ENCODE assay signal across 28 cellular contexts in the genomic region with DNA sequence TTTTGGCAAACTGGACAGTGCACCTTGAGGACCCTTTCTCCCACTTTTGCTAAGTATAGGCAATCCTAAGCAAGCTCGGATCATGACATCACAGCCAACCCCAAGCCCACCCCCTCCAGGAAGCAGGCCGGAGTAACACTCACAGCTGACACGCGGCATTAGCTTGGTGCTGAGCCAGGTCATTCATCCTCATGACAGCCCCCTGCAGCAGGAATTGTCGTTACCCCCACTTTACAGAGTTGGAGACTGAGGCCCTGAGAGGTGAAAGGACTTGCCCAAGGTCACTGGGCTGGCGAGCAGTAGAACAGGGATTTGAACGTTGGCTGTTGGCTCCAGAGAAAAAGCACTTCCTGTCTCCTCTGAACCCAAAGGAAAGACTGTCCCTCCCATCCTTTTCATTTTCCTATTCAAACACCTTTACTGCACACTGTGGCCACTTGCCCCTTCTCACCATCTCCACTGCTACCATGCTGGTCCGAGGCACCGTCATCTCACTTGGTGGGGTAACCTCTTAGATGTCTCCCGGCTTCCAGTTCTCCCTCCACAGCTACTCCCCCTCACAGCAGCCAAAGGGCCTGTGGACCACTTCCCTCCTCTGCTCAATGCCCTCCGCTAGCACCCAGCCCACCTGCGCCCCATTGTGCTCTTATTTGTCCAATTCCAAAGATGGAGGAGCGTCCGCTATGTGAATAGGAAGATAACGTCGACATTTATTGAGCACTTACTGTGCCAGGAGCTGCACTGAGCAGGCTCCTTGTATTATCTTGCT.
DNase-seq lines count a peak whose midpoint lies in the region; ATAC-seq, FAIRE-seq and TF ChIP-seq lines count a peak whose summit lies in the region.
"Had no signal": no experiment of that assay in that cellular context is flagged by ENCODE, and none has a peak within 500 bp of the region (broad histone marks: within the 10 kb centered on the region; RNA-seq: fewer than 3 reads in every experiment).

No MANE protein-coding gene starts in this region.

- FAIRE-seq in D721Med (lab: Jason Lieb, UNC): no peak
- FAIRE-seq: bronchial epithelial cell had no signal

- H3K27me3 Mint-ChIP-seq in activated naive CD8-positive, alpha-beta T cell treated with anti-CD3 and anti-CD28 coated beads, Interleukin-2, amount 10 ng/mL, durations not matched to agents 7 days and 5 days: no peaks in the 10 kb centered on the region
- no peaks in the 10 kb centered on the region for H3K27me3 Mint-ChIP-seq in activated naive CD8-positive, alpha-beta T cell treated with anti-CD3 and anti-CD28 coated beads for 36 hours
- no peaks in the 10 kb centered on the region for H3K27me3 Mint-ChIP-seq in activated T-helper 1 cell treated with anti-CD3 and anti-CD28 coated beads, Interleukin-12 subunit alpha, Interleukin-12 subunit beta, Interleukin-2, Interleukin-4 antibody, amounts not matched to agents 30 ng/mL and 10 ng/mL and 1 ng/mL, durations not matched to agents 14 hours and 24 hours and 36 hours (ENCODE audit: insufficient read depth)
- H3K27me3 Mint-ChIP-seq in immature natural killer cell (ENCODE audit: low read depth in 3 of 3): peaks cover 0 to 10% (median 3%) of the 10 kb centered on the region in 3 donors

- peaks cover 34% of the 10 kb centered on the region for H3K4me1 Mint-ChIP-seq in activated naive CD8-positive, alpha-beta T cell treated with anti-CD3 and anti-CD28 coated beads, Interleukin-2, amount 10 ng/mL, durations not matched to agents 7 days and 5 days
- peaks cover 37% of the 10 kb centered on the region for H3K4me1 Mint-ChIP-seq in activated naive CD8-positive, alpha-beta T cell treated with anti-CD3 and anti-CD28 coated beads for 36 hours
- peaks cover 47% of the 10 kb centered on the region for H3K4me1 Mint-ChIP-seq in activated T-helper 1 cell treated with anti-CD3 and anti-CD28 coated beads, Interleukin-12 subunit alpha, Interleukin-12 subunit beta, Interleukin-2, Interleukin-4 antibody, amounts not matched to agents 30 ng/mL and 10 ng/mL and 1 ng/mL, durations not matched to agents 14 hours and 24 hours and 36 hours (ENCODE audit: low read depth)
- H3K4me1 Mint-ChIP-seq in immature natural killer cell: peaks cover 70 to 74% of the 10 kb centered on the region in 2 donors

- no peak overlapping the region for H3K4me3 Mint-ChIP-seq in activated naive CD8-positive, alpha-beta T cell treated with anti-CD3 and anti-CD28 coated beads, Interleukin-2, amount 10 ng/mL, durations not matched to agents 7 days and 5 days
- H3K4me3 Mint-ChIP-seq in activated naive CD8-positive, alpha-beta T cell treated with anti-CD3 and anti-CD28 coated beads for 36 hours: no peak overlapping the region
- H3K4me3 Mint-ChIP-seq in activated T-helper 1 cell treated with anti-CD3 and anti-CD28 coated beads, Interleukin-12 subunit alpha, Interleukin-12 subunit beta, Interleukin-2, Interleukin-4 antibody, amounts not matched to agents 30 ng/mL and 10 ng/mL and 1 ng/mL, durations not matched to agents 14 hours and 24 hours and 36 hours: no peak overlapping the region
- H3K4me3 Mint-ChIP-seq in immature natural killer cell: no peak overlapping the region
- H3K4me3 Mint-ChIP-seq: endodermal cell, WTC11 had no signal

- no peaks in the 10 kb centered on the region for H3K9me3 Mint-ChIP-seq in activated naive CD8-positive, alpha-beta T cell treated with anti-CD3 and anti-CD28 coated beads, Interleukin-2, amount 10 ng/mL, durations not matched to agents 7 days and 5 days
- no peaks in the 10 kb centered on the region for H3K9me3 Mint-ChIP-seq in activated naive CD8-positive, alpha-beta T cell treated with anti-CD3 and anti-CD28 coated beads for 36 hours
- no peaks in the 10 kb centered on the region for H3K9me3 Mint-ChIP-seq in activated T-helper 1 cell treated with anti-CD3 and anti-CD28 coated beads, Interleukin-12 subunit alpha, Interleukin-12 subunit beta, Interleukin-2, Interleukin-4 antibody, amounts not matched to agents 30 ng/mL and 10 ng/mL and 1 ng/mL, durations not matched to agents 14 hours and 24 hours and 36 hours
- no peaks in the 10 kb centered on the region for H3K9me3 Mint-ChIP-seq in immature natural killer cell
- H3K9me3 Mint-ChIP-seq: endodermal cell, WTC11 had no signal

- intact Hi-C loops in activated T-helper 1 cell treated with anti-CD3 and anti-CD28 coated beads, Interleukin-12 subunit alpha, Interleukin-12 subunit beta, Interleukin-2, Interleukin-4 antibody, amounts not matched to agents 30 ng/mL and 10 ng/mL and 1 ng/mL, durations not matched to agents 14 hours and 24 hours and 36 hours (cut with micrococcal nuclease): no loop called here

- POLR2A ChIA-PET in activated naive CD8-positive, alpha-beta T cell treated with anti-CD3 and anti-CD28 coated beads, Interleukin-2, amount 10 ng/mL, durations not matched to agents 7 days and 5 days (lab: Charles Lee): no interaction called here

- H3K27ac ChIP-seq in temporal lobe (ENCODE audit: low read depth, low read length): peak overlapping the region; percentile 33
- H3K27ac ChIP-seq: coronary artery, esophagus muscularis mucosa, HL-60, prostate gland, sigmoid colon, tibial artery had no signal

- H3K27ac Mint-ChIP-seq in activated naive CD8-positive, alpha-beta T cell treated with anti-CD3 and anti-CD28 coated beads, Interleukin-2, amount 10 ng/mL, durations not matched to agents 7 days and 5 days: peak overlapping the region; percentile 67
- H3K27ac Mint-ChIP-seq in activated naive CD8-positive, alpha-beta T cell treated with anti-CD3 and anti-CD28 coated beads for 36 hours: no peak overlapping the region
- peak overlapping the region; percentile 9 for H3K27ac Mint-ChIP-seq in activated T-helper 1 cell treated with anti-CD3 and anti-CD28 coated beads, Interleukin-12 subunit alpha, Interleukin-12 subunit beta, Interleukin-2, Interleukin-4 antibody, amounts not matched to agents 30 ng/mL and 10 ng/mL and 1 ng/mL, durations not matched to agents 14 hours and 24 hours and 36 hours
- peak overlapping the region; percentile 12 to 81 (median 70) for H3K27ac Mint-ChIP-seq in immature natural killer cell
- H3K27ac Mint-ChIP-seq: endodermal cell, WTC11 had no signal

- DNase-seq in activated naive CD8-positive, alpha-beta T cell treated with anti-CD3 and anti-CD28 coated beads, Interleukin-2, amount 10 ng/mL, durations not matched to agents 7 days and 5 days: no peak
- DNase-seq in activated naive CD8-positive, alpha-beta T cell treated with anti-CD3 and anti-CD28 coated beads for 36 hours: no peak
- DNase-seq in activated T-helper 1 cell treated with anti-CD3 and anti-CD28 coated beads, Interleukin-12 subunit alpha, Interleukin-12 subunit beta, Interleukin-2, Interleukin-4 antibody, amounts not matched to agents 30 ng/mL and 10 ng/mL and 1 ng/mL, durations not matched to agents 14 hours and 24 hours and 36 hours (ENCODE audit: low spot score): no peak
- DNase-seq in immature natural killer cell: no peak
- DNase-seq in NK-92 treated with Interleukin-12 subunit alpha and Interleukin-12 subunit beta, amount 100 ng/mL, for 24 hours (lab: John Stamatoyannopoulos, UW): no peak
- DNase-seq in D721Med (ENCODE audit: insufficient read length, low spot score): no peak
- no peak for DNase-seq in NCI-H1694 treated with DMSO at 0.1 percent for 48 hours (lab: John Stamatoyannopoulos, UW)
- DNase-seq: activated CD4-positive, alpha-beta T cell treated with anti-CD3 and anti-CD28 coated beads, Interleukin-2, amount 50 U/mL, for 48 hours; activated gamma-delta T cell treated with Interleukin-2 at 50 U/mL for 16 hours; DMS79 treated with DMSO at 0.1 percent for 48 hours; endodermal cell; foreskin melanocyte; mesenchymal stem cell; NCI-H1092 treated with DMSO at 0.1 percent for 48 hours; NCI-H2029; SHP77 treated with DMSO at 0.1 percent for 48 hours; sigmoid colon; stimulated activated CD4-positive, alpha-beta T cell treated with anti-CD3 and anti-CD28 coated beads, Interleukin-4, amount 100 ng/mL, for 4 hours; stimulated activated naive CD4-positive, alpha-beta T cell treated with Interleukin-2 at 50 U/mL for 16 hours; T1000; tibial artery had no signal

- H3K36me3 Mint-ChIP-seq in activated naive CD8-positive, alpha-beta T cell treated with anti-CD3 and anti-CD28 coated beads, Interleukin-2, amount 10 ng/mL, durations not matched to agents 7 days and 5 days: peaks cover 35% of the 10 kb centered on the region
- peaks cover 33% of the 10 kb centered on the region for H3K36me3 Mint-ChIP-seq in activated naive CD8-positive, alpha-beta T cell treated with anti-CD3 and anti-CD28 coated beads for 36 hours
- peaks cover 39% of the 10 kb centered on the region for H3K36me3 Mint-ChIP-seq in activated T-helper 1 cell treated with anti-CD3 and anti-CD28 coated beads, Interleukin-12 subunit alpha, Interleukin-12 subunit beta, Interleukin-2, Interleukin-4 antibody, amounts not matched to agents 30 ng/mL and 10 ng/mL and 1 ng/mL, durations not matched to agents 14 hours and 24 hours and 36 hours (ENCODE audit: low read depth)
- peaks cover 19 to 35% (median 21%) of the 10 kb centered on the region in 3 donors for H3K36me3 Mint-ChIP-seq in immature natural killer cell
- H3K36me3 Mint-ChIP-seq: WTC11 had no signal

- no peak for TF ChIP-seq CTCF in D721Med (IDR thresholded peaks at IDR 0.05; ENCODE audit: insufficient read depth, missing control alignments)

- no peak for ATAC-seq in activated naive CD8-positive, alpha-beta T cell treated with anti-CD3 and anti-CD28 coated beads, Interleukin-2, amount 10 ng/mL, durations not matched to agents 7 days and 5 days (ENCODE audit: low read depth)
- ATAC-seq: WTC11 had no signal
